In the genomic region with DNA sequence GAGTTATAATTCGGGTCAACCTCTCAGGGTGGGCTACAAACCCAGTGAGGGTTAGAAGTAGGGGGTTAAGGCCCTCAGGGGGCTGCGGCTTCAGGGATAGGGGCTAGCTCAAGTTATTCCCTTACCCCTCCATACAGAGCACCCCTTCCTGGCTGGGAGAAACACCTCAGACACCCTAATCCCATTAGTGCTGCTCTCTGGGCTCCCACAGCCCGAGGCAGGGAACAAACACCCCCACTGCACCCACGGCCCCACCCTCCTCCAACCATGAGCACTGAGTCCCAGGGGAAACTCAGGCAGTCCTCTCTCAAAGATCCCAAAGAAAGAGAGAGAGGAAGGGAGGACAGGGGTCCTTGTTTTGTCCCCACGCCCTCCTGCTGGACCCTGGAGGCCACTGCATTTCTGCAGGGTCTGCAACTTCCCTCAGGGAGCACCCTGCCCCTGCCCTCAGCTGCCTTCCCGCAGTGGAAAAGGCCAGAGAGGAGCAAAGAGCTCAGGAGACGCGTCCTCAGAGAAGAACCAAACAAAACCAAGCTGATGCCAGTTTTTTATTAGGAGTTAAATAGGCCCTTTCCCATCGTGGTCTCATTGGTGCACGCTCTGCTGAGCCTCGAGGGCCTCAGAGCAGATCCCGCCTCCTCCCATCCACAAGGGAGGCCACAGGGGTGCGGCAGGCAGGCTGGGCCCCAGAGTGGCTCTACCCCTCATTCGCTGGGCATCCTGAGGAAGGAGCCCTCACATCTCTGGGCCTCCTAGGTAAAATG, we compare ENCODE assay signal across 9 cellular contexts. TPM values are rescaled to one million over a fixed set of nuclear protein-coding genes. Genes with fewer than 3 reads are reported as not detected.
DNase-seq lines count a peak whose midpoint lies in the region; ATAC-seq and TF ChIP-seq lines count a peak whose summit lies in the region.
"Had no signal": no experiment of that assay in that cellular context is flagged by ENCODE, and none has a peak within 500 bp of the region (broad histone marks: within the 10 kb centered on the region; RNA-seq: fewer than 3 reads in every experiment).

No MANE protein-coding gene starts in this region.

- H3K4me3 Mint-ChIP-seq in activated CD8-positive, alpha-beta memory T cell treated with anti-CD3 and anti-CD28 coated beads, Interleukin-2, amount 10 ng/mL, durations not matched to agents 7 days and 5 days: no peak overlapping the region
- no peak overlapping the region for H3K4me3 Mint-ChIP-seq in activated B cell treated with CpG ODN at 0.5 μM for 24 hours

- POLR2A ChIA-PET in activated B cell treated with CpG ODN at 0.5 μM for 24 hours (lab: Charles Lee): interaction anchor here (2.2 to 5.0 kb wide), 4 partner anchors 8 to 87 kb away, joined by 10 to 101 read pairs (median 40); a partner anchor contains a TSS

- TF ChIP-seq CTCF in activated B cell treated with CpG ODN at 0.5 μM for 24 hours (IDR thresholded peaks at IDR 0.05): no peak
- TF ChIP-seq CTCF in thyroid gland (IDR thresholded peaks at IDR 0.05): no peak
- no peak for TF ChIP-seq CTCF in GM13977 (IDR thresholded peaks at IDR 0.05; ENCODE audit: extremely low read depth, insufficient read depth, missing control alignments)

- peaks cover 66% of the 10 kb centered on the region for H3K4me1 Mint-ChIP-seq in activated CD8-positive, alpha-beta memory T cell treated with anti-CD3 and anti-CD28 coated beads, Interleukin-2, amount 10 ng/mL, durations not matched to agents 7 days and 5 days
- H3K4me1 Mint-ChIP-seq in activated B cell treated with CpG ODN at 0.5 μM for 24 hours: peaks cover 41% of the 10 kb centered on the region

- peaks cover 3% of the 10 kb centered on the region for H3K27me3 Mint-ChIP-seq in activated CD8-positive, alpha-beta memory T cell treated with anti-CD3 and anti-CD28 coated beads, Interleukin-2, amount 10 ng/mL, durations not matched to agents 7 days and 5 days
- peaks cover 5% of the 10 kb centered on the region for H3K27me3 Mint-ChIP-seq in activated B cell treated with CpG ODN at 0.5 μM for 24 hours

- WGBS in thyroid gland, 2 donors: 39 to 42% methylated on average over 11 to 13 of the region's 14 CpGs

- intact Hi-C loops in activated B cell treated with CpG ODN at 0.5 μM for 24 hours (cut with micrococcal nuclease) (no loop called here), thyroid gland (cut with DNase I) (no loop called here)

- in situ Hi-C loops in GM13977 (cut with MboI; ENCODE audit: low pct_unique_long_range_greater_than_20kb, low sequenced_read_pairs, unreplicated experiment): no loop called here

- H3K4me3 ChIP-seq in thyroid gland (replicated peaks in 1 of 3): no peak overlapping the region

- H3K27me3 ChIP-seq in thyroid gland: no peaks in the 10 kb centered on the region

- peaks cover 41 to 85% of the 10 kb centered on the region in 2 donors for H3K4me1 ChIP-seq in thyroid gland

- H3K27ac Mint-ChIP-seq in activated CD8-positive, alpha-beta memory T cell treated with anti-CD3 and anti-CD28 coated beads, Interleukin-2, amount 10 ng/mL, durations not matched to agents 7 days and 5 days: peak overlapping the region; percentile 97
- peak overlapping the region; percentile 97 for H3K27ac Mint-ChIP-seq in activated B cell treated with CpG ODN at 0.5 μM for 24 hours

- H3K36me3 ChIP-seq in thyroid gland: no peaks in the 10 kb centered on the region

- no peak for ATAC-seq in activated CD8-positive, alpha-beta memory T cell treated with anti-CD3 and anti-CD28 coated beads, Interleukin-2, amount 10 ng/mL, durations not matched to agents 7 days and 5 days
- ATAC-seq in activated B cell treated with CpG ODN at 0.5 μM for 24 hours (ENCODE audit: low read depth): no peak
- no peak for ATAC-seq in HG02981 (IDR thresholded peaks at IDR 0.05; ENCODE audit: unreplicated experiment)
- no peak for ATAC-seq in HG03565 (IDR thresholded peaks at IDR 0.05; ENCODE audit: unreplicated experiment)

- CTCF ChIA-PET in activated CD8-positive, alpha-beta memory T cell treated with anti-CD3 and anti-CD28 coated beads, Interleukin-2, amount 10 ng/mL, durations not matched to agents 7 days and 5 days (lab: Charles Lee): interaction anchor here (0.6 to 8.9 kb wide), 7 partner anchors 10 to 36 kb away, joined by 3 to 124 read pairs (median 7); a partner anchor contains a TSS
- CTCF ChIA-PET in activated B cell treated with CpG ODN at 0.5 μM for 24 hours (lab: Charles Lee): interaction anchor here (1.1 to 2.6 kb wide), 3 partner anchors 15 to 36 kb away, joined by 3 to 22 read pairs (median 3); no protein-coding TSS in a partner anchor

- peaks cover 32% of the 10 kb centered on the region for H3K36me3 Mint-ChIP-seq in activated CD8-positive, alpha-beta memory T cell treated with anti-CD3 and anti-CD28 coated beads, Interleukin-2, amount 10 ng/mL, durations not matched to agents 7 days and 5 days
- peaks cover 24% of the 10 kb centered on the region for H3K36me3 Mint-ChIP-seq in activated B cell treated with CpG ODN at 0.5 μM for 24 hours (ENCODE audit: low read depth)

- H3K27ac ChIP-seq in thyroid gland: peak overlapping the region; percentile 74 to 96 (median 94)

- H3K9me3 Mint-ChIP-seq in activated CD8-positive, alpha-beta memory T cell treated with anti-CD3 and anti-CD28 coated beads, Interleukin-2, amount 10 ng/mL, durations not matched to agents 7 days and 5 days (ENCODE audit: low read depth): no peaks in the 10 kb centered on the region
- H3K9me3 Mint-ChIP-seq in activated B cell treated with CpG ODN at 0.5 μM for 24 hours: no peaks in the 10 kb centered on the region

- DNase-seq in activated CD8-positive, alpha-beta memory T cell treated with anti-CD3 and anti-CD28 coated beads, Interleukin-2, amount 10 ng/mL, durations not matched to agents 7 days and 5 days: no peak
- DNase-seq in activated CD8-positive, alpha-beta memory T cell treated with anti-CD3 and anti-CD28 coated beads for 24 hours: no peak
- no peak for DNase-seq in activated B cell treated with CpG ODN at 0.5 μM for 24 hours
- DNase-seq in islet precursor cell: peak; percentile 60
- peak; percentile 83 to 84 for DNase-seq in thyroid gland
- DNase-seq in GM13977 (ENCODE audit: low spot score): no peak
- DNase-seq: SIG-M5 had no signal

- peak in 1 of 2 donors; percentile 70 for TF ChIP-seq POLR2A in thyroid gland (IDR thresholded peaks at IDR 0.05)

- H3K9me3 ChIP-seq in thyroid gland: no peaks in the 10 kb centered on the region

RNA-seq across cellular contexts. Expression of a gene that starts 1.4 kb away (rescaled TPM):
- total RNA-seq in activated CD8-positive, alpha-beta memory T cell treated with anti-CD3 and anti-CD28 coated beads, Interleukin-2, amount 10 ng/mL, durations not matched to agents 7 days and 5 days: 100 to 1,000 TPM; 898 to 906 TPM
- total RNA-seq in activated B cell treated with CpG ODN at 0.5 μM for 24 hours: 315 and 398 TPM in 2 replicates
- total RNA-seq in thyroid gland: 100 to 1,000 TPM in 2 of 4 donors, 10 to 100 TPM in 2; 57.3 to 251 (median 133) TPM

RNA-seq across cellular contexts. Expression of a gene that starts 2.1 kb away (rescaled TPM):
- total RNA-seq in activated CD8-positive, alpha-beta memory T cell treated with anti-CD3 and anti-CD28 coated beads, Interleukin-2, amount 10 ng/mL, durations not matched to agents 7 days and 5 days: not detected
- total RNA-seq in activated B cell treated with CpG ODN at 0.5 μM for 24 hours: not detected in 2 replicates
- 1 to 10 TPM in 1 of 4 donors, under 1 TPM in 1, not detected in 2; 0.83 to 1.7 TPM for total RNA-seq in thyroid gland

RNA-seq across cellular contexts. Expression of a gene that starts 6.2 kb away (rescaled TPM):
- total RNA-seq in activated CD8-positive, alpha-beta memory T cell treated with anti-CD3 and anti-CD28 coated beads, Interleukin-2, amount 10 ng/mL, durations not matched to agents 7 days and 5 days: 1 to 10 TPM; 1.6 to 3.0 TPM
- total RNA-seq in activated B cell treated with CpG ODN at 0.5 μM for 24 hours (0.51 TPM in 1 of 2 replicates, not detected in the other), thyroid gland (10 to 100 TPM in 1 of 4 donors, 1 to 10 TPM in 3; 2.2 to 12.6 (median 6.5) TPM)

RNA-seq across cellular contexts. Expression of a gene that starts 11.2 kb away (rescaled TPM):
- 100 to 1,000 TPM; 386 to 543 TPM for total RNA-seq in activated CD8-positive, alpha-beta memory T cell treated with anti-CD3 and anti-CD28 coated beads, Interleukin-2, amount 10 ng/mL, durations not matched to agents 7 days and 5 days
- total RNA-seq in activated B cell treated with CpG ODN at 0.5 μM for 24 hours: 166 and 186 TPM in 2 replicates
- 100 to 1,000 TPM; 128 to 573 (median 360) TPM for total RNA-seq in thyroid gland

RNA-seq across cellular contexts. Expression of a gene that starts 18.7 kb away (rescaled TPM):
- under 1 TPM; 0.50 to 0.96 TPM for total RNA-seq in activated CD8-positive, alpha-beta memory T cell treated with anti-CD3 and anti-CD28 coated beads, Interleukin-2, amount 10 ng/mL, durations not matched to agents 7 days and 5 days
- total RNA-seq in activated B cell treated with CpG ODN at 0.5 μM for 24 hours: 2.0 and 4.4 TPM in 2 replicates
- 10 to 100 TPM in 1 of 4 donors, 1 to 10 TPM in 3; 2.6 to 10.1 (median 5.9) TPM for total RNA-seq in thyroid gland

Comparison
In these comparisons a context has a peak if more than half of its experiments do, and no peak if none do; other contexts are left out.
1. DNase-seq: peak in islet precursor cell (single experiment) and thyroid gland (2 of 2); none in activated CD8-positive, alpha-beta memory T cell treated with anti-CD3 and anti-CD28 coated beads, Interleukin-2, amount 10 ng/mL, durations not matched to agents 7 days and 5 days (single experiment), activated CD8-positive, alpha-beta memory T cell treated with anti-CD3 and anti-CD28 coated beads for 24 hours (single experiment), activated B cell treated with CpG ODN at 0.5 μM for 24 hours (single experiment) and GM13977 (single experiment).